ENCODE assay signal across 8 cellular contexts in the genomic region with DNA sequence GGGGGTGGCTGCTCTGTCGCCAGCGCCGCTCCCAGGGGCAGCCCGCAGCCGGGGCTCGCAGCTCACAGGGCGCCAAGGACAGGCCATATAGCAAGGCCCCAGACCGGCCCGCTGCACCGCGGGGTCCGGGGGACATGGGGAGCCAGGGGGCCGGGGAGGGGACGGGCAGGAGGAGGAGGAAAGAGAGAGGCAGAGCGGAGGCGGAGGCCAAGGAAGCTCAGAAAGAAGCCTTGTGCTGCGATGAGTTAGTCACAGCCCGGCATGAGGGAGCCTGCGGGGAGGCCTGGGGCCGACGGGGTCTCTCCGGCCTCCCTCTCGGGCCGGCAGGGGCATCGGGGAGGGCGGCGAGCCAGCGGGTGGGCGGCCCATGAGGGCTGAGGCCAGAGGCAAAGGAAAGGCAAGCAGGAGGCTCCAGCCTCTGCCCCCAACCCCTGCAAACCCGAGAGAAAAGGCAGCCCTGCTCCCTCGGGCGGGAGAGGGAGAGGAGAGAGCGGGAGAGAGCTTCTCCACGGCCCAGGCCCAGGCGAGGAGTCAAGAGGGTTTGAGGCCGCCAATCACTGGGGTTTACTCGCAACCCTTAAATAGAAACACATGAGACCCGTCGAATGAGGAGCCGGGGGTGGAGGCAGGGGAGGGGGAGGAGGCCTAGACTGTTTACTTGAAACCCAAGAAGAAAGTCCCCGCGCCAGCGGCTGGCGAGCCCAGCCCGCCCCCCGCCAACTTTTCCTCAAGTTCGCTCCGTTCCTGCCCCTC.
A peak's percentile ranks its signal among the peaks of the same experiment; 100 is the strongest.
DNase-seq lines count a peak whose midpoint lies in the region; ATAC-seq, FAIRE-seq and TF ChIP-seq lines count a peak whose summit lies in the region.

No MANE protein-coding gene starts in this region.

- no peaks in the 10 kb centered on the region for H3K36me3 ChIP-seq in mucosa of descending colon (ENCODE audit: low read depth)

- intact Hi-C loops in mucosa of descending colon (cut with DNase I, micrococcal nuclease) = loop anchor here in 1 of 2 donors (10.0 kb wide), 1 partner anchor 47 kb away; no protein-coding TSS in a partner anchor

- DNase-seq in DMS53 (lab: John Stamatoyannopoulos, UW) (peak; percentile 86), NB4 (ENCODE audit: low read depth) (peak; percentile 35), mucosa of descending colon (peak; percentile 63 to 84 (median 66))
- peak; percentile 30 to 38 for DNase-seq in activated CD4-positive, alpha-beta T cell treated with anti-CD3 and anti-CD28 coated beads, Interleukin-2, amount 50 U/mL, for 48 hours

- H3K27ac ChIP-seq in temporal lobe (ENCODE audit: low read depth, low read length) = peak overlapping the region; percentile 75

- FAIRE-seq in endometrium (lab: Jason Lieb, UNC) = peak; percentile 64

- H3K4me1 ChIP-seq in mucosa of descending colon (ENCODE audit: low read depth) = peaks cover 7% of the 10 kb centered on the region

- ATAC-seq in mucosa of descending colon (peak; percentile 52), HG03378 (IDR thresholded peaks at IDR 0.05; ENCODE audit: unreplicated experiment) (no peak), GM21367 (IDR thresholded peaks at IDR 0.05; ENCODE audit: unreplicated experiment) (no peak)

- no peak for TF ChIP-seq CTCF in NB4 (IDR thresholded peaks at IDR 0.05; ENCODE audit: low read depth, low read length)
- no peak for TF ChIP-seq CTCF in mucosa of descending colon (IDR thresholded peaks at IDR 0.05)

- no peaks in the 10 kb centered on the region for H3K9me3 ChIP-seq in mucosa of descending colon

- TF ChIP-seq POLR2A in NB4 (IDR thresholded peaks at IDR 0.05; ENCODE audit: extremely low read depth, insufficient read length) = no peak

- H3K4me3 ChIP-seq in NB4 (ENCODE audit: low read depth, low read length) = no peak overlapping the region
- H3K4me3 ChIP-seq in mucosa of descending colon = no peak overlapping the region

Comparison
In these comparisons a context has a peak if more than half of its experiments do, and no peak if none do; other contexts are left out.
1. DNase-seq: peak in every context shown above with its lines; median percentile 86 in DMS53; 66 in mucosa of descending colon; 35 in NB4; 34 in activated CD4-positive, alpha-beta T cell treated with anti-CD3 and anti-CD28 coated beads, Interleukin-2, amount 50 U/mL, for 48 hours.